ENCODE assay signal across 1 cellular context in the genomic region with DNA sequence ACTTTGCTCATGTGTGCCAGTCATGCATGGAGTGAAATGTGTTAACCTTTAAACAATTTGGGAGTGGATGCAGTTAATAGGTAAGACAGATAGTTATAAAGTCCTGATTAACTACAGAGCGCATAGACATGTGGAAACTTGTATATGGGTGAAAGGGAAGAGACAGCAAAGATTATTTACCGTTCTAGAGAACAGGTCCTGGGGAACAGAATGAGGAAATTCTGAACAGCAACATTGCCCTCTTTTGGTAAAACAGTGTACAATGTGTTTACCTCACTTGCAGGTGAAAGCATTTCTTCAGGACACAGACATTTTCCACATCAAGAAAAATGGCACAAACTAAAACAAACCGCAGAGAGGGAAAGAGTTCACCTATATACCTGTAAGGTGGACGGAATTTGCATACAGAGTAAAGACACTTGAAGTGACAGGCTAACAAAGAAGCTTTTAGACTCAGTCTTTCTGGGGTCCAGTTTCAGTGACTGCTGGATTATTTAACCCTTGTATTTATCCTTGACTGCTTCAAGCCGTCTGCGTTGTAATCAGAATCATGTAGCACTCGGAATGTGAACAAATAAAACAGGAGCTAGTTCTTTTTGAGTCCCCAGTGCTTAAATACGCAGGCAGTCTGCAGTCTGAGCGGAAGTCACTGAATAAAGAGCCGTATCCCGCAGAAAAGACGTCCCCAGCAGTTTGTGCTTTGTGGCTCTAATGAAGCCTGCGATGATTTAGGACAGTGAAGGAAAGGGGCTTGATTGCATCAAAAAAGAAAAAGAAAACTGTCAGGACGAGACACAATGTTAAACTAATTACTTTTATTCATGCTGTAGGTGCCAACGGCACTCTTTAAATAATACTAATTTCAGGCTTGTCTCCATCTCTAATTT.
TF ChIP-seq lines count a peak whose summit lies in the region.

No MANE protein-coding gene starts in this region.

TF ChIP-seq in HEK293, 187 proteins besides CTCF, POLR2A, EP300 and RAD21 (continued from another document):
- TF ChIP-seq ZNF132 (tag by site-specific recombination; IDR thresholded peaks at IDR 0.05; ENCODE audit: borderline replicate concordance) (no peak), ZNF266 (tag by site-specific recombination; IDR thresholded peaks at IDR 0.05; ENCODE audit: low read depth) (no peak), PRDM10 (tag by site-specific recombination; IDR thresholded peaks at IDR 0.05) (0 out of 2 replicates have a peak, but pooled peaks have one; percentile 22), ZNF433 (tag by site-specific recombination; IDR thresholded peaks at IDR 0.05; ENCODE audit: low read depth) (no peak), ZNF239 (tag by site-specific recombination; IDR thresholded peaks at IDR 0.05) (no peak), ZSCAN23 (tag by site-specific recombination; IDR thresholded peaks at IDR 0.05) (no peak), ZNF510 (tag by site-specific recombination; IDR thresholded peaks at IDR 0.05; ENCODE audit: insufficient replicate concordance) (no peak), ZNF155 (tag by site-specific recombination; IDR thresholded peaks at IDR 0.05) (no peak), ZBTB20 (tag by site-specific recombination; IDR thresholded peaks at IDR 0.05) (no peak), ZNF280C (tag by site-specific recombination; IDR thresholded peaks at IDR 0.05) (no peak), ZNF571 (tag by site-specific recombination; IDR thresholded peaks at IDR 0.05) (no peak), ZNF660 (tag by site-specific recombination; IDR thresholded peaks at IDR 0.05) (0 out of 2 replicates have a peak, but pooled peaks have one; percentile 42), ZNF561 (tag by site-specific recombination; IDR thresholded peaks at IDR 0.05; ENCODE audit: borderline replicate concordance) (no peak), ZNF223 (tag by site-specific recombination; IDR thresholded peaks at IDR 0.05) (no peak), ZFHX2 (tag by site-specific recombination; conservative IDR thresholded peaks at IDR 0.05) (no peak), SP7 (tag by site-specific recombination; IDR thresholded peaks at IDR 0.05) (no peak), ZNF585B (tag by site-specific recombination; IDR thresholded peaks at IDR 0.05) (no peak), YY1 (tag by site-specific recombination; IDR thresholded peaks at IDR 0.05) (no peak), ZNF16 (tag by site-specific recombination; IDR thresholded peaks at IDR 0.05; ENCODE audit: low read depth) (no peak), HOXD13 (CRISPR knock-in tag; IDR thresholded peaks at IDR 0.05; ENCODE audit: borderline replicate concordance) (no peak), PRDM1 (tag by site-specific recombination; IDR thresholded peaks at IDR 0.05) (peak; percentile 62; the same call in 1 of the 2 replicates), ZEB2 (tag by site-specific recombination; IDR thresholded peaks at IDR 0.05) (peak; percentile 73), ZNF792 (tag by site-specific recombination; IDR thresholded peaks at IDR 0.05) (no peak), TRIM28 (IDR thresholded peaks at IDR 0.05; ENCODE audit: borderline replicate concordance, low read length) (0 out of 2 replicates have a peak, but pooled peaks have one; percentile 47)
- TF ChIP-seq, protein P1, sequence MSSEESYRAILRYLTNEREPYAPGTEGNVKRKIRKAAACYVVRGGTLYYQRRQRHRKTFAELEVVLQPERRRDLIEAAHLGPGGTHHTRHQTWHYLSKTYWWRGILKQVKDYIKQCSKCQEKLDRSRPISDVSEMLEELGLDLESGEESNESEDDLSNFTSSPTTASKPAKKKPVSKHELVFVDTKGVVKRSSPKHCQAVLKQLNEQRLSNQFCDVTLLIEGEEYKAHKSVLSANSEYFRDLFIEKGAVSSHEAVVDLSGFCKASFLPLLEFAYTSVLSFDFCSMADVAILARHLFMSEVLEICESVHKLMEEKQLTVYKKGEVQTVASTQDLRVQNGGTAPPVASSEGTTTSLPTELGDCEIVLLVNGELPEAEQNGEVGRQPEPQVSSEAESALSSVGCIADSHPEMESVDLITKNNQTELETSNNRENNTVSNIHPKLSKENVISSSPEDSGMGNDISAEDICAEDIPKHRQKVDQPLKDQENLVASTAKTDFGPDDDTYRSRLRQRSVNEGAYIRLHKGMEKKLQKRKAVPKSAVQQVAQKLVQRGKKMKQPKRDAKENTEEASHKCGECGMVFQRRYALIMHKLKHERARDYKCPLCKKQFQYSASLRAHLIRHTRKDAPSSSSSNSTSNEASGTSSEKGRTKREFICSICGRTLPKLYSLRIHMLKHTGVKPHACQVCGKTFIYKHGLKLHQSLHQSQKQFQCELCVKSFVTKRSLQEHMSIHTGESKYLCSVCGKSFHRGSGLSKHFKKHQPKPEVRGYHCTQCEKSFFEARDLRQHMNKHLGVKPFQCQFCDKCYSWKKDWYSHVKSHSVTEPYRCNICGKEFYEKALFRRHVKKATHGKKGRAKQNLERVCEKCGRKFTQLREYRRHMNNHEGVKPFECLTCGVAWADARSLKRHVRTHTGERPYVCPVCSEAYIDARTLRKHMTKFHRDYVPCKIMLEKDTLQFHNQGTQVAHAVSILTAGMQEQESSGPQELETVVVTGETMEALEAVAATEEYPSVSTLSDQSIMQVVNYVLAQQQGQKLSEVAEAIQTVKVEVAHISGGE (tag by site-specific recombination; conservative IDR thresholded peaks at IDR 0.05; ENCODE audit: low read depth), result peak; percentile 66
- TF ChIP-seq, protein P2, sequence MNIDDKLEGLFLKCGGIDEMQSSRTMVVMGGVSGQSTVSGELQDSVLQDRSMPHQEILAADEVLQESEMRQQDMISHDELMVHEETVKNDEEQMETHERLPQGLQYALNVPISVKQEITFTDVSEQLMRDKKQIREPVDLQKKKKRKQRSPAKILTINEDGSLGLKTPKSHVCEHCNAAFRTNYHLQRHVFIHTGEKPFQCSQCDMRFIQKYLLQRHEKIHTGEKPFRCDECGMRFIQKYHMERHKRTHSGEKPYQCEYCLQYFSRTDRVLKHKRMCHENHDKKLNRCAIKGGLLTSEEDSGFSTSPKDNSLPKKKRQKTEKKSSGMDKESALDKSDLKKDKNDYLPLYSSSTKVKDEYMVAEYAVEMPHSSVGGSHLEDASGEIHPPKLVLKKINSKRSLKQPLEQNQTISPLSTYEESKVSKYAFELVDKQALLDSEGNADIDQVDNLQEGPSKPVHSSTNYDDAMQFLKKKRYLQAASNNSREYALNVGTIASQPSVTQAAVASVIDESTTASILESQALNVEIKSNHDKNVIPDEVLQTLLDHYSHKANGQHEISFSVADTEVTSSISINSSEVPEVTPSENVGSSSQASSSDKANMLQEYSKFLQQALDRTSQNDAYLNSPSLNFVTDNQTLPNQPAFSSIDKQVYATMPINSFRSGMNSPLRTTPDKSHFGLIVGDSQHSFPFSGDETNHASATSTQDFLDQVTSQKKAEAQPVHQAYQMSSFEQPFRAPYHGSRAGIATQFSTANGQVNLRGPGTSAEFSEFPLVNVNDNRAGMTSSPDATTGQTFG (tag by site-specific recombination; IDR thresholded peaks at IDR 0.05; ENCODE audit: borderline replicate concordance), result no peak
